ENCODE assay signal across 20 cellular contexts in the genomic region with DNA sequence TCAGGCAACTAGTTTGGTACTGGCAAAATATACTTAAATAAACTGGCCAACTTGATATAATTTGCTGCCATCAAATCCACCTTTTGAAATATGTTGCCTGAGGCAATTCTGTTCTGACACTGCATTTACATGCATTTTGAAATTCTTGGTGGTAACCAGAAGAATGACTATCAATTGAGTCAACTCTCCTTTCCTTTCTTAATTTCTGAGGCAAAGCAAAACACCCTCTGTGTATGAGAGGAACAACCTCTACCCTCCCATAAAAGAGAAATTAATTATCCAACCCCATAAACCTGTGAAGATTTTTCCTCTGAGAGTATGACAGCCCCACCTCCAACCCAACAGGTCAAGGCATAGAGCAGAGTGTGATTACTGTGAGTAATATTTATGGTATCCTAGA.
A peak's percentile ranks its signal among the peaks of the same experiment; 100 is the strongest.
DNase-seq lines count a peak whose midpoint lies in the region; ATAC-seq and TF ChIP-seq lines count a peak whose summit lies in the region.
"Had no signal": no experiment of that assay in that cellular context is flagged by ENCODE, and none has a peak within 500 bp of the region (broad histone marks: within the 10 kb centered on the region; RNA-seq: fewer than 3 reads in every experiment).

No MANE protein-coding gene starts in this region.

- H3K27ac ChIP-seq in RWPE2 (ENCODE audit: poor library complexity, severe bottlenecking) (peak overlapping the region; percentile 76), ascending aorta (no peak overlapping the region)
- H3K27ac ChIP-seq: A549, gastroesophageal sphincter, parathyroid adenoma, uterus had no signal

- no peaks in the 10 kb centered on the region for H3K27me3 Mint-ChIP-seq in effector memory CD8-positive, alpha-beta T cell
- H3K27me3 Mint-ChIP-seq: activated naive CD4-positive, alpha-beta T cell treated with anti-CD3 and anti-CD28 coated beads, Interleukin-2, amount 10 ng/mL, durations not matched to agents 7 days and 5 days; CD8-positive, alpha-beta memory T cell had no signal

- TF ChIP-seq CTCF in RWPE2 (IDR thresholded peaks at IDR 0.05; ENCODE audit: poor library complexity, severe bottlenecking) (no peak), ascending aorta (IDR thresholded peaks at IDR 0.05) (no peak)

- H3K4me3 Mint-ChIP-seq in effector memory CD8-positive, alpha-beta T cell: no peak overlapping the region
- H3K4me3 Mint-ChIP-seq: activated naive CD4-positive, alpha-beta T cell treated with anti-CD3 and anti-CD28 coated beads, Interleukin-2, amount 10 ng/mL, durations not matched to agents 7 days and 5 days; CD8-positive, alpha-beta memory T cell had no signal

- no peaks in the 10 kb centered on the region for H3K36me3 ChIP-seq in RWPE2 (ENCODE audit: low read depth)
- H3K36me3 ChIP-seq in ascending aorta: no peaks in the 10 kb centered on the region
- H3K36me3 ChIP-seq: gastroesophageal sphincter, uterus had no signal

- ATAC-seq in RWPE2 (ENCODE audit: low read depth) (peak; percentile 99), GM19463 (IDR thresholded peaks at IDR 0.05; ENCODE audit: unreplicated experiment) (no peak)
- ATAC-seq in effector memory CD8-positive, alpha-beta T cell (replicated peaks): no peak
- ATAC-seq: A549, gastroesophageal sphincter had no signal

- H3K4me3 ChIP-seq in RWPE2 (ENCODE audit: severe bottlenecking) (no peak overlapping the region), ascending aorta (no peak overlapping the region)
- H3K4me3 ChIP-seq: A549, gastroesophageal sphincter, lung, uterus had no signal

- H3K9me3 Mint-ChIP-seq in effector memory CD8-positive, alpha-beta T cell: peaks cover 2 to 7% of the 10 kb centered on the region in 2 donors
- H3K9me3 Mint-ChIP-seq: activated naive CD4-positive, alpha-beta T cell treated with anti-CD3 and anti-CD28 coated beads, Interleukin-2, amount 10 ng/mL, durations not matched to agents 7 days and 5 days had no signal

- H3K4me1 Mint-ChIP-seq in effector memory CD8-positive, alpha-beta T cell (ENCODE audit: low read depth in 2 of 2): no peaks in the 10 kb centered on the region
- H3K4me1 Mint-ChIP-seq: activated naive CD4-positive, alpha-beta T cell treated with anti-CD3 and anti-CD28 coated beads, Interleukin-2, amount 10 ng/mL, durations not matched to agents 7 days and 5 days; CD8-positive, alpha-beta memory T cell had no signal

- H3K9me3 ChIP-seq in RWPE2 (ENCODE audit: severe bottlenecking): no peaks in the 10 kb centered on the region
- H3K9me3 ChIP-seq in ascending aorta: no peaks in the 10 kb centered on the region
- H3K9me3 ChIP-seq: A549, uterus had no signal

- DNase-seq in AG08396 (ENCODE audit: low spot score): peak; percentile 13
- peak; percentile 56 for DNase-seq in HCEC 1CT
- DNase-seq in RWPE2 (ENCODE audit: low spot score): no peak
- DNase-seq in fibroblast of peridontal ligament (ENCODE audit: extremely low read depth): peak; percentile 62
- no peak for DNase-seq in effector memory CD8-positive, alpha-beta T cell
- DNase-seq in cerebellum (ENCODE audit: low spot score): no peak
- DNase-seq in ascending aorta (ENCODE audit: low spot score in 2 of 2): no peak
- DNase-seq: activated CD4-positive, alpha-beta T cell treated with anti-CD3 and anti-CD28 coated beads, Interleukin-2, amount 50 U/mL, for 1 hour; activated naive CD4-positive, alpha-beta T cell treated with anti-CD3 and anti-CD28 coated beads, Interleukin-2, amount 10 ng/mL, durations not matched to agents 7 days and 5 days; activated T-cell treated with anti-CD3 and anti-CD28 coated beads for 4 hours; CD8-positive, alpha-beta memory T cell; effector memory CD4-positive, alpha-beta T cell; NCI-H2029 treated with DMSO at 0.1 percent for 48 hours; NCI-H524 treated with DMSO at 0.1 percent for 48 hours; uterus had no signal

- no peak overlapping the region for H3K27ac Mint-ChIP-seq in effector memory CD8-positive, alpha-beta T cell
- H3K27ac Mint-ChIP-seq: activated naive CD4-positive, alpha-beta T cell treated with anti-CD3 and anti-CD28 coated beads, Interleukin-2, amount 10 ng/mL, durations not matched to agents 7 days and 5 days; CD8-positive, alpha-beta memory T cell had no signal

- H3K27me3 ChIP-seq in RWPE2 (ENCODE audit: insufficient read depth, poor library complexity, severe bottlenecking) (no peaks in the 10 kb centered on the region), ascending aorta (no peaks in the 10 kb centered on the region)
- H3K27me3 ChIP-seq: gastroesophageal sphincter, uterus had no signal

- H3K4me1 ChIP-seq in RWPE2 (ENCODE audit: insufficient read depth, poor library complexity, severe bottlenecking): peaks cover 30% of the 10 kb centered on the region
- no peaks in the 10 kb centered on the region for H3K4me1 ChIP-seq in ascending aorta
- H3K4me1 ChIP-seq: A549, gastroesophageal sphincter, parathyroid adenoma, uterus had no signal

- no peaks in the 10 kb centered on the region for H3K36me3 Mint-ChIP-seq in effector memory CD8-positive, alpha-beta T cell (ENCODE audit: insufficient read depth)
- H3K36me3 Mint-ChIP-seq: activated naive CD4-positive, alpha-beta T cell treated with anti-CD3 and anti-CD28 coated beads, Interleukin-2, amount 10 ng/mL, durations not matched to agents 7 days and 5 days; CD8-positive, alpha-beta memory T cell had no signal

- intact Hi-C loops in ascending aorta (cut with DNase I): no loop called here

Comparison
In these comparisons a context has a peak if more than half of its experiments do, and no peak if none do; other contexts are left out.
1. DNase-seq: peak in AG08396 (single experiment), HCEC 1CT (single experiment) and fibroblast of peridontal ligament (single experiment); none in RWPE2 (single experiment), effector memory CD8-positive, alpha-beta T cell (0 of 3), cerebellum (single experiment) and ascending aorta (0 of 2).